ENCODE assay signal across 30 cellular contexts in genomic region chr1:15959424-15959823, GRCh38. TPM values are rescaled to one million over a fixed set of nuclear protein-coding genes. Genes with fewer than 3 reads are reported as not detected.
DNase-seq lines count a peak whose midpoint lies in the region; ATAC-seq, FAIRE-seq and TF ChIP-seq lines count a peak whose summit lies in the region.
"Had no signal": no experiment of that assay in that cellular context is flagged by ENCODE, and none has a peak within 500 bp of the region (broad histone marks: within the 10 kb centered on the region; RNA-seq: fewer than 3 reads in every experiment).

No MANE protein-coding gene starts in this region.

- no peak for TF ChIP-seq RAD21 in K562 (CRISPR knock-in tag; conservative IDR thresholded peaks at IDR 0.05 in 1 of 2, IDR thresholded peaks at IDR 0.05 in 1 of 2)

- peak overlapping the region in 1 of 2 donors; percentile 67 for H3K4me3 Mint-ChIP-seq in stimulated activated naive B cell treated with anti-CD40 and anti-IgM and Interleukin-4, amounts not matched to agents 10 μg/mL and 1 μg/mL and 100 μg/mL, for 72 hours
- no peak overlapping the region for H3K4me3 Mint-ChIP-seq in CD14-positive monocyte
- H3K4me3 Mint-ChIP-seq: CD4-positive, alpha-beta T cell; naive thymus-derived CD4-positive, alpha-beta T cell; WTC11 had no signal

- POLR2A ChIA-PET in K562 (lab: Yijun Ruan, JAX) = interaction anchor here (0.7 to 1.9 kb wide), 7 partner anchors 9 to 93 kb away, joined by 3 to 7 read pairs (median 4); partner anchors contain the start of gene ZBTB17

- TF ChIP-seq CTCF in K562 (IDR thresholded peaks at IDR 0.05 in 2 of 3, conservative IDR thresholded peaks at IDR 0.05 in 1 of 3; ENCODE audit: insufficient read depth in 2 of 3, low read depth in 1 of 3, low read length in 3 of 3) = no peak
- no peak for TF ChIP-seq CTCF in CD14-positive monocyte (IDR thresholded peaks at IDR 0.05)

- peaks cover 65% of the 10 kb centered on the region for H3K79me2 ChIP-seq in K562 (ENCODE audit: control insufficient read depth, insufficient read depth, low read length)

- H3K9me3 Mint-ChIP-seq in stimulated activated naive B cell treated with anti-CD40 and anti-IgM and Interleukin-4, amounts not matched to agents 10 μg/mL and 1 μg/mL and 100 μg/mL, for 72 hours = no peaks in the 10 kb centered on the region
- H3K9me3 Mint-ChIP-seq in CD14-positive monocyte = peaks cover 0 to 1% (median 0%) of the 10 kb centered on the region in 7 donors
- H3K9me3 Mint-ChIP-seq: CD4-positive, alpha-beta T cell; naive thymus-derived CD4-positive, alpha-beta T cell; WTC11 had no signal

- H2AFZ ChIP-seq in K562 (ENCODE audit: low read depth, low read length) = no peak overlapping the region
- H2AFZ ChIP-seq: parathyroid adenoma had no signal

- H3K4me3 ChIP-seq in K562 = no peak overlapping the region
- H3K4me3 ChIP-seq: left lung, right atrium auricular region, stomach, transverse colon had no signal

- H3K27ac ChIP-seq in K562 (ENCODE audit: extremely low read depth, low read depth, low read length) (no peak overlapping the region; the same call in 2 of the 3 replicates), substantia nigra (ENCODE audit: low read depth, low read length, poor library complexity, severe bottlenecking) (no peak overlapping the region)
- H3K27ac ChIP-seq: HL-60, left lung, parathyroid adenoma, right atrium auricular region, transverse colon had no signal

- ATAC-seq in K562 = no peak
- no peak for ATAC-seq in stimulated activated naive B cell treated with anti-CD40 and anti-IgM and Interleukin-4, amounts not matched to agents 10 μg/mL and 1 μg/mL and 100 μg/mL, for 72 hours (replicated peaks)
- ATAC-seq: esophagus mucosa; HepG2; left lung; naive thymus-derived CD4-positive, alpha-beta T cell; WTC11 had no signal

- H3K36me3 Mint-ChIP-seq in stimulated activated naive B cell treated with anti-CD40 and anti-IgM and Interleukin-4, amounts not matched to agents 10 μg/mL and 1 μg/mL and 100 μg/mL, for 72 hours = peaks cover 35 to 52% of the 10 kb centered on the region in 2 donors
- peaks cover 32 to 56% of the 10 kb centered on the region in 2 donors for H3K36me3 Mint-ChIP-seq in CD14-positive monocyte
- H3K36me3 Mint-ChIP-seq: WTC11 had no signal

- peak; percentile 49 for DNase-seq in activated effector memory CD4-positive, alpha-beta T cell treated with anti-CD3 and anti-CD28 coated beads, Interleukin-2, amount 50 U/mL, for 16 hours
- no peak for DNase-seq in activated effector memory CD4-positive, alpha-beta T cell treated with Interleukin-2 at 50 U/mL for 16 hours
- DNase-seq in NCI-H69 (lab: John Stamatoyannopoulos, UW) (peak; percentile 4), K562 (ENCODE audit: extremely low read depth in 1 of 4, low spot score in 3 of 4) (no peak), CD14-positive monocyte (ENCODE audit: low spot score) (no peak), substantia nigra (lab: John Stamatoyannopoulos, UW) (no peak), NOMO-1 treated with DMSO at 0.1 percent for 48 hours (lab: John Stamatoyannopoulos, UW; ENCODE audit: unreplicated experiment) (no peak)
- no peak for DNase-seq in stimulated activated naive B cell treated with anti-CD40 and anti-IgM and Interleukin-4, amounts not matched to agents 10 μg/mL and 1 μg/mL and 100 μg/mL, for 72 hours
- DNase-seq: CD4-positive, alpha-beta T cell; effector memory CD4-positive, alpha-beta T cell; foreskin melanocyte; H7; hippocampal formation; left lung; naive thymus-derived CD4-positive, alpha-beta T cell; NCI-H1092; NCI-H187; NCI-H526; RPMI8226; stomach; T-helper 9 cell; transverse colon had no signal

- FAIRE-seq in K562 (lab: Jason Lieb, UNC) = no peak
- FAIRE-seq: bronchial epithelial cell, colon, HepG2 had no signal

- in situ Hi-C loops in K562 (cut with MboI) = no loop called here

- peaks cover 7 to 15% of the 10 kb centered on the region in 2 experiments; a peak in 4 of 5 replicates for H3K4me1 ChIP-seq in K562 (replicated peaks in 1 of 2; ENCODE audit: control insufficient read depth in 2 of 2, insufficient read depth in 2 of 2, low read length in 2 of 2)

- no peak for TF ChIP-seq EP300 in K562 (IDR thresholded peaks at IDR 0.05; ENCODE audit: low read length)

- H3K4me2 ChIP-seq in K562 (ENCODE audit: insufficient read depth, low read length) = no peak overlapping the region

- TF ChIP-seq POLR2A in K562 (conservative IDR thresholded peaks at IDR 0.05) = no peak

- H3K4me1 Mint-ChIP-seq in stimulated activated naive B cell treated with anti-CD40 and anti-IgM and Interleukin-4, amounts not matched to agents 10 μg/mL and 1 μg/mL and 100 μg/mL, for 72 hours = peaks cover 61 to 93% of the 10 kb centered on the region in 2 donors
- H3K4me1 Mint-ChIP-seq in CD14-positive monocyte = peaks cover 29% of the 10 kb centered on the region

- intact Hi-C loops in K562 (cut with micrococcal nuclease) = no loop called here
- intact Hi-C loops in CD14-positive monocyte (cut with micrococcal nuclease) = no loop called here

- no peaks in the 10 kb centered on the region for H3K27me3 Mint-ChIP-seq in stimulated activated naive B cell treated with anti-CD40 and anti-IgM and Interleukin-4, amounts not matched to agents 10 μg/mL and 1 μg/mL and 100 μg/mL, for 72 hours
- peaks cover 0 to under 1% (median 0%) of the 10 kb centered on the region in 3 donors for H3K27me3 Mint-ChIP-seq in CD14-positive monocyte (ENCODE audit: low read depth in 3 of 3)
- H3K27me3 Mint-ChIP-seq: CD4-positive, alpha-beta T cell; naive thymus-derived CD4-positive, alpha-beta T cell had no signal

- CTCF ChIA-PET in K562 (lab: Yijun Ruan, JAX; ENCODE audit: low intra/inter-chr PET ratio) = interaction anchor here (0.6 to 1.4 kb wide), 3 partner anchors 128 to 168 kb away, joined by 3 to 5 read pairs (median 3); no protein-coding TSS in a partner anchor

- peak overlapping the region; percentile 85 for H3K27ac Mint-ChIP-seq in stimulated activated naive B cell treated with anti-CD40 and anti-IgM and Interleukin-4, amounts not matched to agents 10 μg/mL and 1 μg/mL and 100 μg/mL, for 72 hours
- peak overlapping the region in 3 of 7 donors; percentile 48 to 73 (median 50) for H3K27ac Mint-ChIP-seq in CD14-positive monocyte
- H3K27ac Mint-ChIP-seq: CD4-positive, alpha-beta T cell had no signal

- H4K20me1 ChIP-seq in K562 (replicated peaks; ENCODE audit: control insufficient read depth, insufficient read depth, low read length) = no peaks in the 10 kb centered on the region

- no peak overlapping the region for H3K9ac ChIP-seq in K562 (ENCODE audit: insufficient read depth in 1 of 2, low read depth in 2 of 2, low read length in 2 of 2)
- H3K9ac ChIP-seq: parathyroid adenoma had no signal

- H3K36me3 ChIP-seq in K562 (ENCODE audit: control insufficient read depth, insufficient read depth, low read length) = peaks cover 20% of the 10 kb centered on the region; the same call in 1 of the 3 replicates
- H3K36me3 ChIP-seq: right atrium auricular region, transverse colon had no signal

- no TSS peak for BruUV-seq in K562 (replicated peaks; lab: Mats Ljungman, UMichigan)

- H3K9me1 ChIP-seq in K562 (ENCODE audit: control insufficient read depth, insufficient read depth, low read length) = no peaks in the 10 kb centered on the region

- H3K9me3 ChIP-seq in K562 (replicated peaks; ENCODE audit: control insufficient read depth, insufficient read depth, low read depth, low read length) = no peaks in the 10 kb centered on the region
- H3K9me3 ChIP-seq: left lung, right atrium auricular region, stomach, transverse colon had no signal

- H3K27me3 ChIP-seq in K562 (ENCODE audit: control insufficient read depth in 2 of 2, insufficient read depth in 2 of 2, low read length in 2 of 2) = no peaks in the 10 kb centered on the region
- H3K27me3 ChIP-seq: left lung, right atrium auricular region, stomach, transverse colon had no signal

RNA-seq across cellular contexts. Expression of gene ZBTB17, which starts 16.5 kb away (rescaled TPM):
- total RNA-seq in K562 (2011; cell fraction: chromatin; rRNA removed; ENCODE audit: low replicate concordance) = 64.2 and 253 TPM in 2 replicates
- total RNA-seq in K562 (2011; cell fraction: nucleolus; rRNA removed) = 186 and 214 TPM in 2 replicates
- total RNA-seq in K562 (2011; cell fraction: nucleoplasm; rRNA removed) = 76.0 and 95.5 TPM in 2 replicates
- total RNA-seq in K562 (2014; rRNA removed) = 43.3 and 54.0 TPM in 2 replicates
- total RNA-seq in K562 (2014; rRNA removed; fragmentation: Illumina TruSeq; extraction: Trizol) = 10.4 and 11.0 TPM in 2 replicates
- 29.6 and 33.2 TPM in 2 replicates for total RNA-seq in K562 (2015; rRNA removed; fragmentation: Illumina TruSeq; extraction: Trizol)
- 46.5 and 53.4 TPM in 2 replicates for total RNA-seq in K562 (2021)
- 43.4 and 71.1 TPM in 2 replicates for polyA plus RNA-seq in K562 (2011; rRNA removed)
- 56.0 and 83.7 TPM in 2 replicates for polyA plus RNA-seq in K562 (2011; cell fraction: cytosol; rRNA removed)
- polyA plus RNA-seq in K562 (2011; cell fraction: nucleus; rRNA removed) = 333 and 422 TPM in 2 replicates
- 34.3 and 57.6 TPM in 2 replicates for polyA plus RNA-seq in K562 (2012)
- 15.1 and 31.6 TPM in 2 replicates for polyA plus RNA-seq in K562 (2014; fragmentation: Illumina TruSeq; extraction: Trizol)
- 1 to 10 TPM; 1.1 to 1.7 TPM for polyA plus RNA-seq in K562 (2014; fragmentation: Nextera tagmentation; extraction: Ambion mirVana)
- polyA plus RNA-seq in K562 (2014; rRNA removed) = 50.3 and 54.1 TPM in 2 replicates
- 22.8 and 30.5 TPM in 2 replicates for polyA minus RNA-seq in K562 (2011; rRNA and poly(A)+ RNA removed)
- 36.4 and 38.9 TPM in 2 replicates for polyA minus RNA-seq in K562 (2011; cell fraction: cytosol; rRNA and poly(A)+ RNA removed)
- 70.3 and 82.3 TPM in 2 replicates for polyA minus RNA-seq in K562 (2011; cell fraction: nucleus; rRNA and poly(A)+ RNA removed)
- 1 to 10 TPM; 2.8 to 7.6 TPM for polyA plus RNA-seq in CD14-positive monocyte

RNA-seq across cellular contexts. Expression of gene SRARP, which starts 44.6 kb away (rescaled TPM):
- total RNA-seq in K562 (2011; cell fraction: chromatin; rRNA removed; ENCODE audit: low replicate concordance) = not detected in 2 replicates
- not detected in 2 replicates for total RNA-seq in K562 (2011; cell fraction: nucleolus; rRNA removed)
- total RNA-seq in K562 (2011; cell fraction: nucleoplasm; rRNA removed) = not detected in 2 replicates
- not detected in 2 replicates for total RNA-seq in K562 (2014; rRNA removed)
- total RNA-seq in K562 (2014; rRNA removed; fragmentation: Illumina TruSeq; extraction: Trizol) = not detected in 2 replicates
- not detected in 2 replicates for total RNA-seq in K562 (2015; rRNA removed; fragmentation: Illumina TruSeq; extraction: Trizol)
- total RNA-seq in K562 (2021) = not detected in 2 replicates
- polyA plus RNA-seq in K562 (2011; rRNA removed) = not detected in 2 replicates
- not detected in 2 replicates for polyA plus RNA-seq in K562 (2011; cell fraction: cytosol; rRNA removed)
- polyA plus RNA-seq in K562 (2011; cell fraction: nucleus; rRNA removed) = not detected in 2 replicates
- not detected in 2 replicates for polyA plus RNA-seq in K562 (2012)
- polyA plus RNA-seq in K562 (2014; fragmentation: Illumina TruSeq; extraction: Trizol) = not detected in 2 replicates
- polyA plus RNA-seq in K562 (2014; fragmentation: Nextera tagmentation; extraction: Ambion mirVana) = not detected
- not detected in 2 replicates for polyA plus RNA-seq in K562 (2014; rRNA removed)
- polyA minus RNA-seq in K562 (2011; rRNA and poly(A)+ RNA removed) = not detected in 2 replicates
- not detected in 2 replicates for polyA minus RNA-seq in K562 (2011; cell fraction: cytosol; rRNA and poly(A)+ RNA removed)
- polyA minus RNA-seq in K562 (2011; cell fraction: nucleus; rRNA and poly(A)+ RNA removed) = not detected in 2 replicates
- not detected for polyA plus RNA-seq in CD14-positive monocyte
- total RNA-seq: bronchial epithelial cell; CD4-positive, alpha-beta T cell; esophagus mucosa; left lung; naive thymus-derived CD4-positive, alpha-beta T cell; stomach; transverse colon; WTC11 had no signal
- polyA plus RNA-seq: naive thymus-derived CD4-positive, alpha-beta T cell had no signal

RNA-seq across cellular contexts. Expression of gene HSPB7, which starts 58.4 kb away (rescaled TPM):
- 0.44 TPM in 1 of 2 replicates, not detected in the other for total RNA-seq in K562 (2011; cell fraction: chromatin; rRNA removed; ENCODE audit: low replicate concordance)
- total RNA-seq in K562 (2011; cell fraction: nucleolus; rRNA removed) = not detected in 2 replicates
- total RNA-seq in K562 (2011; cell fraction: nucleoplasm; rRNA removed) = 0.31 TPM in 1 of 2 replicates, not detected in the other
- total RNA-seq in K562 (2014; rRNA removed) (0.05 TPM in 1 of 2 replicates, not detected in the other), K562 (2014; rRNA removed; fragmentation: Illumina TruSeq; extraction: Trizol) (not detected in 2 replicates), K562 (2015; rRNA removed; fragmentation: Illumina TruSeq; extraction: Trizol) (not detected in 2 replicates), K562 (2021) (0.09 TPM in 1 of 2 replicates, not detected in the other)
- polyA plus RNA-seq in K562 (2011; rRNA removed) (0.07 and 0.08 TPM in 2 replicates), K562 (2014; fragmentation: Illumina TruSeq; extraction: Trizol) (0.19 TPM in 1 of 2 replicates, not detected in the other), K562 (2014; fragmentation: Nextera tagmentation; extraction: Ambion mirVana) (not detected), K562 (2014; rRNA removed) (not detected in 2 replicates), CD14-positive monocyte (not detected)
- polyA plus RNA-seq in K562 (2011; cell fraction: cytosol; rRNA removed) = 0.03 and 0.04 TPM in 2 replicates
- 0.07 and 0.08 TPM in 2 replicates for polyA plus RNA-seq in K562 (2011; cell fraction: nucleus; rRNA removed)
- polyA plus RNA-seq in K562 (2012) = 0.16 and 0.17 TPM in 2 replicates
- polyA minus RNA-seq in K562 (2011; rRNA and poly(A)+ RNA removed) = not detected in 2 replicates
- polyA minus RNA-seq in K562 (2011; cell fraction: cytosol; rRNA and poly(A)+ RNA removed) = not detected in 2 replicates
- polyA minus RNA-seq in K562 (2011; cell fraction: nucleus; rRNA and poly(A)+ RNA removed) = not detected in 2 replicates
- total RNA-seq: bronchial epithelial cell; CD4-positive, alpha-beta T cell; HepG2; naive thymus-derived CD4-positive, alpha-beta T cell had no signal
- polyA plus RNA-seq: naive thymus-derived CD4-positive, alpha-beta T cell had no signal

Comparison
In these comparisons a context has a peak if more than half of its experiments do, and no peak if none do; other contexts are left out.
1. DNase-seq: peak in activated effector memory CD4-positive, alpha-beta T cell treated with anti-CD3 and anti-CD28 coated beads, Interleukin-2, amount 50 U/mL, for 16 hours (single experiment) and NCI-H69 (single experiment); none in activated effector memory CD4-positive, alpha-beta T cell treated with Interleukin-2 at 50 U/mL for 16 hours (single experiment), K562 (0 of 4), stimulated activated naive B cell treated with anti-CD40 and anti-IgM and Interleukin-4, amounts not matched to agents 10 μg/mL and 1 μg/mL and 100 μg/mL, for 72 hours (single experiment), CD14-positive monocyte (single experiment), substantia nigra (0 of 49) and NOMO-1 treated with DMSO at 0.1 percent for 48 hours (single experiment).